Comparison of ENCODE assay signal across 18 cellular contexts in genomic region chr12:6838854-6839253, GRCh38. TPM values are rescaled to one million over a fixed set of nuclear protein-coding genes. Genes with fewer than 3 reads are reported as not detected.
A peak's percentile ranks its signal among the peaks of the same experiment; 100 is the strongest.
DNase-seq lines count a peak whose midpoint lies in the region; FAIRE-seq and TF ChIP-seq lines count a peak whose summit lies in the region.
"Had no signal": no experiment of that assay in that cellular context is flagged by ENCODE, and none has a peak within 500 bp of the region (broad histone marks: within the 10 kb centered on the region; RNA-seq: fewer than 3 reads in every experiment).

No MANE protein-coding gene starts in this region.

- H3K4me1 ChIP-seq in DOHH2 (ENCODE audit: control insufficient read depth, low read length) (peaks cover 48% of the 10 kb centered on the region), HUES6 (ENCODE audit: control insufficient read depth, insufficient read depth, low read length) (0 out of 2 replicates have a peak, but pooled peaks cover 2% of the 10 kb centered on the region), neural progenitor cell (peaks cover 27% of the 10 kb centered on the region)

- no peak for TF ChIP-seq CTCF in DOHH2 (IDR thresholded peaks at IDR 0.05; ENCODE audit: low read depth, low read length, poor library complexity, severe bottlenecking)
- no peak for TF ChIP-seq CTCF in WERI-Rb-1 (IDR thresholded peaks at IDR 0.05; ENCODE audit: low read depth, low read length)
- no peak for TF ChIP-seq CTCF in neural progenitor cell (IDR thresholded peaks at IDR 0.05)

- no peak for FAIRE-seq in GM12891 (lab: Jason Lieb, UNC)
- FAIRE-seq: A204.1, D721Med had no signal

- no peaks in the 10 kb centered on the region for H3K9me3 Mint-ChIP-seq in neural progenitor cell
- H3K9me3 Mint-ChIP-seq: CD4-positive, alpha-beta memory T cell had no signal

- H3K27me3 ChIP-seq in DOHH2 (ENCODE audit: control insufficient read depth, low read length) (peaks cover 3% of the 10 kb centered on the region; the same call in 1 of the 2 replicates), HUES6 (ENCODE audit: control insufficient read depth, insufficient read depth, low read length) (no peaks in the 10 kb centered on the region), WERI-Rb-1 (ENCODE audit: insufficient read depth, low read depth, severe bottlenecking) (no peaks in the 10 kb centered on the region), neural progenitor cell (no peaks in the 10 kb centered on the region)

- H3K4me3 ChIP-seq in DOHH2 (ENCODE audit: low read length) (no peak overlapping the region), HUES6 (ENCODE audit: low read depth, low read length) (no peak overlapping the region), WERI-Rb-1 (ENCODE audit: low read depth, low read length) (no peak overlapping the region), neural progenitor cell (no peak overlapping the region)

- no peak for DNase-seq in WERI-Rb-1
- DNase-seq in neural progenitor cell (ENCODE audit: low spot score): no peak
- DNase-seq in ureter (ENCODE audit: low spot score): no peak
- no peak for DNase-seq in NCI-H69 (lab: John Stamatoyannopoulos, UW)
- no peak for DNase-seq in GM12891 (ENCODE audit: insufficient read length, low spot score)
- DNase-seq: C1 segment of cervical spinal cord, COR-L47, DMS153, DND-41, GF-D8, H7 had no signal

- TF ChIP-seq POLR2A in GM12891 (IDR thresholded peaks at IDR 0.05; ENCODE audit: low read depth, low read length): no peak

- peaks cover 26% of the 10 kb centered on the region for H3K36me3 Mint-ChIP-seq in neural progenitor cell
- H3K36me3 Mint-ChIP-seq: CD4-positive, alpha-beta memory T cell had no signal

- no peak overlapping the region for H3K4me3 Mint-ChIP-seq in neural progenitor cell
- H3K4me3 Mint-ChIP-seq: CD4-positive, alpha-beta memory T cell had no signal

- H3F3A ChIP-seq in DOHH2 (ENCODE audit: control insufficient read depth, insufficient read depth): peaks cover 4% of the 10 kb centered on the region; the same call in 1 of the 2 replicates
- H3F3A ChIP-seq in neural progenitor cell (ENCODE audit: low read depth): peaks cover 60% of the 10 kb centered on the region

- H3K79me2 ChIP-seq in DOHH2 (ENCODE audit: control insufficient read depth, low read length) (no peaks in the 10 kb centered on the region), neural progenitor cell (ENCODE audit: low read depth) (no peaks in the 10 kb centered on the region)

- H3K27ac Mint-ChIP-seq in neural progenitor cell: no peak overlapping the region
- H3K27ac Mint-ChIP-seq: B cell; CD4-positive, alpha-beta memory T cell had no signal

- no peaks in the 10 kb centered on the region for H4K20me1 ChIP-seq in DOHH2 (ENCODE audit: control insufficient read depth, insufficient read depth, low read depth, low read length)
- H4K20me1 ChIP-seq in neural progenitor cell (ENCODE audit: low read depth): peaks cover 67% of the 10 kb centered on the region

- H3K9me2 ChIP-seq in DOHH2 (replicated peaks; ENCODE audit: control insufficient read depth, low read length): no peaks in the 10 kb centered on the region

- H3K9me3 ChIP-seq in DOHH2 (ENCODE audit: control insufficient read depth, insufficient read depth, low read length) (no peaks in the 10 kb centered on the region), HUES6 (ENCODE audit: control insufficient read depth, insufficient read depth, low read depth, low read length) (no peaks in the 10 kb centered on the region), WERI-Rb-1 (ENCODE audit: severe bottlenecking) (no peaks in the 10 kb centered on the region), neural progenitor cell (ENCODE audit: low read depth) (no peaks in the 10 kb centered on the region)

- no peaks in the 10 kb centered on the region for H3K27me3 Mint-ChIP-seq in neural progenitor cell (ENCODE audit: insufficient read depth, low read depth)
- H3K27me3 Mint-ChIP-seq: B cell had no signal

- H3K9ac ChIP-seq in HUES6 (ENCODE audit: low read length) (peak overlapping the region; percentile 20), neural progenitor cell (no peak overlapping the region)

- H3K36me3 ChIP-seq in DOHH2 (ENCODE audit: control insufficient read depth, low read length) (no peaks in the 10 kb centered on the region), HUES6 (ENCODE audit: control insufficient read depth, insufficient read depth, low read length) (peaks cover 68% of the 10 kb centered on the region), WERI-Rb-1 (peaks cover 83% of the 10 kb centered on the region), neural progenitor cell (no peaks in the 10 kb centered on the region)

- H3K4me2 ChIP-seq in DOHH2 (ENCODE audit: low read length): peak overlapping the region; percentile 97; the same call in 1 of the 2 replicates
- H3K4me2 ChIP-seq in neural progenitor cell: no peak overlapping the region

- H3K4me1 Mint-ChIP-seq in neural progenitor cell: peaks cover 29% of the 10 kb centered on the region

- H2AFZ ChIP-seq in neural progenitor cell (replicated peaks): no peak overlapping the region

- H3K27ac ChIP-seq in DOHH2 (ENCODE audit: low read depth, low read length): no peak overlapping the region
- no peak overlapping the region for H3K27ac ChIP-seq in HUES6 (ENCODE audit: low read depth, low read length)
- H3K27ac ChIP-seq in WERI-Rb-1: peak overlapping the region; percentile 98
- H3K27ac ChIP-seq in neural progenitor cell: peak overlapping the region; percentile 29

TF ChIP-seq in GM12891, 5 proteins besides CTCF, POLR2A, EP300 and RAD21:
- TF ChIP-seq POU2F2 (IDR thresholded peaks at IDR 0.05; ENCODE audit: low read depth, low read length) (no peak), TAF1 (IDR thresholded peaks at IDR 0.05; ENCODE audit: low read depth, low read length) (no peak), POLR2AphosphoS5 (IDR thresholded peaks at IDR 0.05; ENCODE audit: low read depth, low read length) (no peak), SPI1 (IDR thresholded peaks at IDR 0.05; ENCODE audit: low read depth, low read length) (no peak), PAX5 (IDR thresholded peaks at IDR 0.05; ENCODE audit: insufficient read depth, low read length, severe bottlenecking) (no peak)

RNA-seq across cellular contexts. Expression of gene GNB3, which starts 1.9 kb away (rescaled TPM):
- total RNA-seq in neural progenitor cell (ENCODE audit: low replicate concordance): 2.7 and 7.6 TPM in 2 replicates
- total RNA-seq in ureter: 4.5 TPM
- 1.3 TPM for polyA plus RNA-seq in GM12891 (2012; ENCODE audit: low read depth, missing spikeins)
- polyA plus RNA-seq: CD4-positive, alpha-beta memory T cell had no signal

RNA-seq across cellular contexts. Expression of gene P3H3, which starts 10.6 kb away (rescaled TPM):
- total RNA-seq in neural progenitor cell (ENCODE audit: low replicate concordance): 14.1 and 52.6 TPM in 2 replicates
- total RNA-seq in ureter: 27.9 TPM
- 0.63 TPM for polyA plus RNA-seq in GM12891 (2012; ENCODE audit: low read depth, missing spikeins)
- total RNA-seq: B cell had no signal

RNA-seq across cellular contexts. Expression of gene CDCA3, which starts 12.2 kb away (rescaled TPM):
- 62.1 and 73.5 TPM in 2 replicates for total RNA-seq in neural progenitor cell (ENCODE audit: low replicate concordance)
- 1.4 TPM for total RNA-seq in ureter
- polyA plus RNA-seq in GM12891 (2012; ENCODE audit: low read depth, missing spikeins): 45.0 TPM

RNA-seq across cellular contexts. Expression of gene USP5, which starts 13.1 kb away (rescaled TPM):
- total RNA-seq in neural progenitor cell (ENCODE audit: low replicate concordance) (60.9 and 101 TPM in 2 replicates), ureter (106 TPM)
- 53.3 TPM for polyA plus RNA-seq in GM12891 (2012; ENCODE audit: low read depth, missing spikeins)

RNA-seq across cellular contexts. Expression of gene GPR162, which starts 17.2 kb away (rescaled TPM):
- total RNA-seq in neural progenitor cell (ENCODE audit: low replicate concordance) (10.0 and 27.6 TPM in 2 replicates), ureter (2.5 TPM)
- 0.18 TPM for polyA plus RNA-seq in GM12891 (2012; ENCODE audit: low read depth, missing spikeins)
- total RNA-seq: B cell, HT-29 had no signal
- polyA plus RNA-seq: CD4-positive, alpha-beta memory T cell had no signal

Comparison
In these comparisons a context has a peak if more than half of its experiments do, and no peak if none do; other contexts are left out.
1. H3K27ac ChIP-seq: peak in WERI-Rb-1 (single experiment) and neural progenitor cell (single experiment); none in DOHH2 (single experiment) and HUES6 (single experiment).
2. RNA of gene CDCA3, which starts 12.2 kb away (total RNA-seq): 62.1 to 73.5 TPM in neural progenitor cell; 1.4 TPM in ureter (single experiment); every median in the first group is over 10 times any median in the second.